In the genomic region with DNA sequence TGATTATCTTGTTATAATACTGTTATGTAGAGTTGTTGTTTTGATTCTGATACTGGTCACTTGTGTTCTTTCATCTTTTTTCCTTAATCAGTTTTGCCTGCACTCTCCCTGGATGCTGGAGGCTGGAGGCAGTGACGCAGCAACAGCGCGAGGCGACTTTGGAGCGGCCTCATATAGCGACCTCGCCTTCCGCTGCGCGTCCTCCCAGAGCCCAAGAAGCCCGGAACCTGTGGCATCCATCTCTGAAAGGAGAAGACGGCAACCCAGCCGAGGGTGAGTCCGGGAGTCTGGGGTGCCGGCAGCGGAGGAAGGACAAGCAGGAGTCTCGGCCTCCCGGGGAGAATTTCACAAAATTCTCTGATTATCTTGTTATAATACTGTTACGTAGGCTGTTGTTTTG, we compare ENCODE assay signal across 31 cellular contexts.
DNase-seq lines count a peak whose midpoint lies in the region; ATAC-seq and TF ChIP-seq lines count a peak whose summit lies in the region.
"Had no signal": no experiment of that assay in that cellular context is flagged by ENCODE, and none has a peak within 500 bp of the region (broad histone marks: within the 10 kb centered on the region; RNA-seq: fewer than 3 reads in every experiment).

No MANE protein-coding gene starts in this region.

- in situ Hi-C loops in Panc1 (cut with HindIII; ENCODE audit: low pct_unique_long_range_greater_than_20kb, low sequenced_read_pairs): no loop called here

- POLR2A ChIA-PET in A673 (lab: Charles Lee; ENCODE audit: low non-redundant PET) (no interaction called here), Panc1 (lab: Charles Lee) (no interaction called here), WTC11 (lab: Charles Lee) (no interaction called here)

- no peaks in the 10 kb centered on the region for H3K4me1 Mint-ChIP-seq in WTC11

- H3K27me3 Mint-ChIP-seq in WTC11 (ENCODE audit: low read depth): peaks cover 32% of the 10 kb centered on the region

- H3K4me3 Mint-ChIP-seq in WTC11: peak overlapping the region; percentile 47

- no peaks in the 10 kb centered on the region for H3K27me3 ChIP-seq in A673 (replicated peaks; ENCODE audit: insufficient read depth, low read depth, low read length, poor library complexity)
- H3K27me3 ChIP-seq in Panc1 (ENCODE audit: control insufficient read depth, insufficient read depth, low read length): no peaks in the 10 kb centered on the region
- H3K27me3 ChIP-seq: SJSA1 had no signal

- H3K27ac Mint-ChIP-seq in WTC11: no peak overlapping the region

- intact Hi-C loops in A673 (cut with micrococcal nuclease; ENCODE audit: unreplicated experiment): no loop called here
- intact Hi-C loops in Panc1 (cut with micrococcal nuclease; ENCODE audit: unreplicated experiment): no loop called here

- peaks cover 57% of the 10 kb centered on the region for H3K36me3 Mint-ChIP-seq in WTC11
- H3K36me3 Mint-ChIP-seq: CD4-positive, alpha-beta memory T cell had no signal

- H3K9me3 ChIP-seq in A673 (ENCODE audit: low read depth, low read length, poor library complexity, severe bottlenecking): no peaks in the 10 kb centered on the region
- H3K9me3 ChIP-seq in Panc1 (ENCODE audit: control insufficient read depth, insufficient read depth, low read depth, low read length): no peaks in the 10 kb centered on the region
- H3K9me3 ChIP-seq: HAP-1 had no signal

- TF ChIP-seq CTCF in A673 (conservative IDR thresholded peaks at IDR 0.05; ENCODE audit: low read depth, low read length): no peak
- TF ChIP-seq CTCF in HFF-Myc (IDR thresholded peaks at IDR 0.05; ENCODE audit: low read depth, low read length, missing control alignments): no peak
- no peak for TF ChIP-seq CTCF in Panc1 (IDR thresholded peaks at IDR 0.05)
- TF ChIP-seq CTCF in WTC11 (IDR thresholded peaks at IDR 0.05): no peak

- ATAC-seq in Panc1: no peak
- no peak for ATAC-seq in WTC11
- ATAC-seq in GM18858 (IDR thresholded peaks at IDR 0.05; ENCODE audit: unreplicated experiment): no peak
- ATAC-seq: GM12878 had no signal

- H3K36me3 ChIP-seq in A673 (ENCODE audit: insufficient read depth, low read length, poor library complexity, severe bottlenecking) (no peaks in the 10 kb centered on the region), Panc1 (ENCODE audit: control insufficient read depth, insufficient read depth, low read length) (no peaks in the 10 kb centered on the region)
- H3K36me3 ChIP-seq: HAP-1 had no signal

- BruUV-seq in A673 (replicated peaks; lab: Mats Ljungman, UMichigan) (TSS peak; percentile 31), Panc1 (replicated peaks; lab: Mats Ljungman, UMichigan) (TSS peak; percentile 69)

- DNase-seq in A673 (ENCODE audit: low spot score) (no peak), HFF-Myc (ENCODE audit: extremely low read depth, low read depth) (no peak), Panc1 (ENCODE audit: low read depth, low spot score) (no peak), WTC11 (ENCODE audit: low spot score) (no peak), NCI-H226 (no peak), NCI-H146 treated with DMSO at 0.1 percent for 48 hours (lab: John Stamatoyannopoulos, UW; ENCODE audit: unreplicated experiment) (no peak)
- DNase-seq: AML-193; C1 segment of cervical spinal cord; CD4-positive, alpha-beta memory T cell; COR-L47; DMS79; EL; GDM1; GOT3; KBM-7; NCI-H1092; NCI-H1417 treated with DMSO at 0.1 percent for 48 hours; NCI-H187; NCI-H2081 treated with DMSO at 0.1 percent for 48 hours; NCI-H2171; NCI-H446; NCI-H526; NCI-H82; NK-92 treated with Interleukin-12 subunit alpha and Interleukin-12 subunit beta, amount 100 ng/mL, for 24 hours; PC-9; Right ventricle myocardium superior; RPMI8226 had no signal

- CTCF ChIA-PET in A673 (lab: Charles Lee): no interaction called here
- CTCF ChIA-PET in Panc1 (lab: Charles Lee): no interaction called here
- CTCF ChIA-PET in WTC11 (lab: Charles Lee): no interaction called here

- no peak overlapping the region for H3K4me3 ChIP-seq in A673 (ENCODE audit: low read depth, low read length, poor library complexity, severe bottlenecking)
- H3K4me3 ChIP-seq in HFF-Myc (replicated peaks; ENCODE audit: low read depth, low read length): peak overlapping the region; percentile 74
- peak overlapping the region in 1 of 2 experiments; percentile 77; a peak in 3 of 4 replicates for H3K4me3 ChIP-seq in Panc1 (ENCODE audit: low read depth in 2 of 2, low read length in 2 of 2)
- H3K4me3 ChIP-seq: GM12878, HAP-1, PC-9 had no signal

- peaks cover 66% of the 10 kb centered on the region for H3K9me3 Mint-ChIP-seq in WTC11

- H3K27ac ChIP-seq in A673 (ENCODE audit: low read depth, low read length, poor library complexity, severe bottlenecking) (no peak overlapping the region), Panc1 (ENCODE audit: low read length) (no peak overlapping the region)
- H3K27ac ChIP-seq: PC-9, SJSA1 had no signal

- H3K4me1 ChIP-seq in A673 (ENCODE audit: insufficient read depth, low read length, poor library complexity, severe bottlenecking) (no peaks in the 10 kb centered on the region), Panc1 (ENCODE audit: control insufficient read depth, insufficient read depth, low read length) (0 out of 2 replicates have a peak, but pooled peaks cover 7% of the 10 kb centered on the region)
- H3K4me1 ChIP-seq: HAP-1 had no signal

TF ChIP-seq in WTC11, 78 proteins besides CTCF, POLR2A, EP300 and RAD21:
- TF ChIP-seq ZNF138 (CRISPR knock-in tag; conservative IDR thresholded peaks at IDR 0.05) (no peak), ZNF423 (CRISPR knock-in tag; IDR thresholded peaks at IDR 0.05) (no peak), GRHL2 (CRISPR knock-in tag; IDR thresholded peaks at IDR 0.05; ENCODE audit: insufficient replicate concordance, severe bottlenecking) (no peak), SMAD4 (CRISPR knock-in tag; IDR thresholded peaks at IDR 0.05) (no peak)
- TF ChIP-seq, protein P1, sequence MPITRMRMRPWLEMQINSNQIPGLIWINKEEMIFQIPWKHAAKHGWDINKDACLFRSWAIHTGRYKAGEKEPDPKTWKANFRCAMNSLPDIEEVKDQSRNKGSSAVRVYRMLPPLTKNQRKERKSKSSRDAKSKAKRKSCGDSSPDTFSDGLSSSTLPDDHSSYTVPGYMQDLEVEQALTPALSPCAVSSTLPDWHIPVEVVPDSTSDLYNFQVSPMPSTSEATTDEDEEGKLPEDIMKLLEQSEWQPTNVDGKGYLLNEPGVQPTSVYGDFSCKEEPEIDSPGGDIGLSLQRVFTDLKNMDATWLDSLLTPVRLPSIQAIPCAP (CRISPR knock-in tag; IDR thresholded peaks at IDR 0.05): no peak
